ENCODE assay signal across 22 cellular contexts in the genomic region with DNA sequence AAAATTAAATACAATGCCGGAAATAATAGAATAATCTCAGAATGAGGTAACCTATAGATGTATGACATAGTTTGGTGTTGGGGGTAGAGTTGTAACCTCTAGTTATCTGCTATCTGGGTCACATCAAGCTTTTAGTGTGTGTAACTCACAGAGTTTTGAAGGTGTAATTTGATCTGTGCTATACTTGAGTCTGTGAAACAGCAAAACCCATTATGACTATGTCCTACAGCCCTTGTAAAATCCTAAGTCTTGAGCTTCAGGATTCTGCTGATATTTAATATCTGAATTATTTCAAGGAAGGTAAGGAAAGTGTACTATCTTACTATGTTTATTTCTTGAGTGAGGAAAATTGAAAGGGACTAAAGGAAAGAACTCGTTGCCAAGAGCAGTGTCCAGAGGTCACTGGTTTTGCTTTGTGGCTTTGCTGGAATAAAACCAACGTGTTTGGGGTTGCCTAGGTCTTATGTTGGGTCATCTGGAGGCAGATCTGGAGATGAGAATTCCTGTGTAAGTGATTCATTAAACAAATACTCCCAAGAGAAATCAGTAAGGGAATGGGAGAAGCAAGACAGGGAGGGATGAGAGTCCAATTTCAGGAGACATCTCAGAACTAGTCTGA.
DNase-seq lines count a peak whose midpoint lies in the region; ATAC-seq, FAIRE-seq and TF ChIP-seq lines count a peak whose summit lies in the region.
"Had no signal": no experiment of that assay in that cellular context is flagged by ENCODE, and none has a peak within 500 bp of the region (broad histone marks: within the 10 kb centered on the region; RNA-seq: fewer than 3 reads in every experiment).

No MANE protein-coding gene starts in this region.

- no peaks in the 10 kb centered on the region for H3K36me3 Mint-ChIP-seq in astrocyte (ENCODE audit: low read depth, unreplicated experiment)
- H3K36me3 Mint-ChIP-seq: activated naive CD4-positive, alpha-beta T cell treated with anti-CD3 and anti-CD28 coated beads, Interleukin-2, amount 10 ng/mL, durations not matched to agents 7 days and 5 days; CD4-positive, alpha-beta memory T cell had no signal

- no peak for TF ChIP-seq POLR2A in vagina (IDR thresholded peaks at IDR 0.05)

- H3K9ac ChIP-seq in astrocyte (ENCODE audit: low read length), result no peak overlapping the region

- H3K27ac ChIP-seq in astrocyte (ENCODE audit: low read depth, low read length) (no peak overlapping the region), vagina (no peak overlapping the region), upper lobe of right lung (no peak overlapping the region)
- H3K27ac ChIP-seq: body of pancreas, dorsolateral prefrontal cortex, hepatocyte had no signal

- H3K79me2 ChIP-seq in astrocyte (ENCODE audit: insufficient read depth, low read length), result no peaks in the 10 kb centered on the region
- H3K79me2 ChIP-seq: hepatocyte had no signal

- FAIRE-seq in astrocyte (lab: Jason Lieb, UNC), result peak; percentile 95

- H3K4me3 ChIP-seq in astrocyte (ENCODE audit: insufficient read depth, low read depth, low read length), result no peak overlapping the region
- no peak overlapping the region for H3K4me3 ChIP-seq in vagina
- no peak overlapping the region for H3K4me3 ChIP-seq in upper lobe of right lung
- H3K4me3 ChIP-seq: body of pancreas, dorsolateral prefrontal cortex, hepatocyte, uterus had no signal

- H3K27ac Mint-ChIP-seq in astrocyte (ENCODE audit: unreplicated experiment), result no peak overlapping the region
- H3K27ac Mint-ChIP-seq: activated naive CD4-positive, alpha-beta T cell treated with anti-CD3 and anti-CD28 coated beads, Interleukin-2, amount 10 ng/mL, durations not matched to agents 7 days and 5 days; stimulated activated naive CD8-positive, alpha-beta T cell treated with anti-CD3 and anti-CD28 coated beads, Interleukin-15, Interleukin-2, amounts not matched to agents 100 ng/mL and 50 ng/mL, for 24 hours had no signal

- in situ Hi-C loops in Caki2 (cut with HindIII; ENCODE audit: low pct_unique_long_range_greater_than_20kb, low sequenced_read_pairs), result no loop called here

- no peaks in the 10 kb centered on the region for H3K36me3 ChIP-seq in astrocyte (ENCODE audit: insufficient read depth, low read length)
- no peaks in the 10 kb centered on the region for H3K36me3 ChIP-seq in vagina
- no peaks in the 10 kb centered on the region for H3K36me3 ChIP-seq in upper lobe of right lung
- H3K36me3 ChIP-seq: uterus had no signal

- no peaks in the 10 kb centered on the region for H3K27me3 ChIP-seq in astrocyte (ENCODE audit: insufficient read depth, low read length)
- no peaks in the 10 kb centered on the region for H3K27me3 ChIP-seq in vagina
- H3K27me3 ChIP-seq in upper lobe of right lung, result no peaks in the 10 kb centered on the region
- H3K27me3 ChIP-seq: body of pancreas, hepatocyte, uterus had no signal

- H2AFZ ChIP-seq in astrocyte (ENCODE audit: low read depth, low read length), result no peak overlapping the region
- H2AFZ ChIP-seq: hepatocyte had no signal

- ATAC-seq in upper lobe of right lung, result no peak
- ATAC-seq: body of pancreas, esophagus mucosa had no signal

- DNase-seq in Caki2 (ENCODE audit: low read depth), result peak; percentile 50
- peak; percentile 74 for DNase-seq in HT1080 (ENCODE audit: low read depth)
- peak; percentile 57 for DNase-seq in astrocyte (ENCODE audit: low read depth)
- peak; percentile 3 for DNase-seq in hepatic stellate cell (ENCODE audit: low spot score)
- DNase-seq in NCI-H526 treated with DMSO at 0.1 percent for 48 hours (lab: John Stamatoyannopoulos, UW), result no peak
- no peak for DNase-seq in DMS153 (lab: John Stamatoyannopoulos, UW)
- no peak for DNase-seq in vagina (ENCODE audit: extremely low spot score in 2 of 2)
- DNase-seq in upper lobe of right lung, result no peak
- DNase-seq: activated CD4-positive, alpha-beta T cell treated with anti-CD3 and anti-CD28 coated beads, Interleukin-2, amount 50 U/mL, for 4 hours; activated naive CD4-positive, alpha-beta T cell treated with anti-CD3 and anti-CD28 coated beads, Interleukin-2, amount 10 ng/mL, durations not matched to agents 7 days and 5 days; activated T-cell treated with anti-CD3 and anti-CD28 coated beads, Interleukin-2, amount 50 U/mL, for 1 hour; body of pancreas; CD4-positive, alpha-beta memory T cell; dorsolateral prefrontal cortex; KBM-7; NCI-H1092 treated with DMSO at 0.1 percent for 48 hours; NCI-H774; retina; uterus had no signal

- H3K4me1 Mint-ChIP-seq in astrocyte (ENCODE audit: low read depth, unreplicated experiment), result peaks cover 17% of the 10 kb centered on the region
- H3K4me1 Mint-ChIP-seq: activated naive CD4-positive, alpha-beta T cell treated with anti-CD3 and anti-CD28 coated beads, Interleukin-2, amount 10 ng/mL, durations not matched to agents 7 days and 5 days; CD4-positive, alpha-beta memory T cell had no signal

- peak overlapping the region; percentile 37 for H3K4me3 Mint-ChIP-seq in astrocyte (ENCODE audit: unreplicated experiment)
- H3K4me3 Mint-ChIP-seq: activated naive CD4-positive, alpha-beta T cell treated with anti-CD3 and anti-CD28 coated beads, Interleukin-2, amount 10 ng/mL, durations not matched to agents 7 days and 5 days; CD4-positive, alpha-beta memory T cell; stimulated activated naive CD8-positive, alpha-beta T cell treated with anti-CD3 and anti-CD28 coated beads, Interleukin-15, Interleukin-2, amounts not matched to agents 100 ng/mL and 50 ng/mL, for 24 hours had no signal

- no peaks in the 10 kb centered on the region for H3K9me3 ChIP-seq in astrocyte (ENCODE audit: insufficient read depth, low read depth, low read length)
- H3K9me3 ChIP-seq in vagina, result no peaks in the 10 kb centered on the region
- no peaks in the 10 kb centered on the region for H3K9me3 ChIP-seq in upper lobe of right lung
- H3K9me3 ChIP-seq: body of pancreas, uterus had no signal

- TF ChIP-seq CTCF in astrocyte (IDR thresholded peaks at IDR 0.05; ENCODE audit: insufficient read depth, low read depth, low read length), result no peak
- TF ChIP-seq CTCF in vagina (IDR thresholded peaks at IDR 0.05), result no peak
- TF ChIP-seq CTCF in upper lobe of right lung (IDR thresholded peaks at IDR 0.05), result no peak

- no peaks in the 10 kb centered on the region for H3K27me3 Mint-ChIP-seq in astrocyte (ENCODE audit: low read depth, unreplicated experiment)
- H3K27me3 Mint-ChIP-seq: activated naive CD4-positive, alpha-beta T cell treated with anti-CD3 and anti-CD28 coated beads, Interleukin-2, amount 10 ng/mL, durations not matched to agents 7 days and 5 days; CD4-positive, alpha-beta memory T cell; stimulated activated naive CD8-positive, alpha-beta T cell treated with anti-CD3 and anti-CD28 coated beads, Interleukin-15, Interleukin-2, amounts not matched to agents 100 ng/mL and 50 ng/mL, for 24 hours had no signal

- H4K20me1 ChIP-seq in astrocyte (ENCODE audit: insufficient read depth, low read length), result no peaks in the 10 kb centered on the region

- H3K9me3 Mint-ChIP-seq in astrocyte (ENCODE audit: unreplicated experiment), result no peaks in the 10 kb centered on the region
- H3K9me3 Mint-ChIP-seq: activated naive CD4-positive, alpha-beta T cell treated with anti-CD3 and anti-CD28 coated beads, Interleukin-2, amount 10 ng/mL, durations not matched to agents 7 days and 5 days; stimulated activated naive CD8-positive, alpha-beta T cell treated with anti-CD3 and anti-CD28 coated beads, Interleukin-15, Interleukin-2, amounts not matched to agents 100 ng/mL and 50 ng/mL, for 24 hours had no signal

- H3K4me1 ChIP-seq in astrocyte (ENCODE audit: insufficient read depth, low read length) (peaks cover 7% of the 10 kb centered on the region), vagina (no peaks in the 10 kb centered on the region), upper lobe of right lung (no peaks in the 10 kb centered on the region)
- H3K4me1 ChIP-seq: body of pancreas, uterus had no signal

- peak overlapping the region; percentile 19 for H3K4me2 ChIP-seq in astrocyte (ENCODE audit: low read length)
- H3K4me2 ChIP-seq: hepatocyte had no signal

- intact Hi-C loops in vagina (cut with DNase I), result no loop called here
- intact Hi-C loops in upper lobe of right lung (cut with DNase I), result no loop called here

Comparison
In these comparisons a context has a peak if more than half of its experiments do, and no peak if none do; other contexts are left out.
1. DNase-seq: peak in Caki2 (single experiment), HT1080 (single experiment), astrocyte (single experiment) and hepatic stellate cell (single experiment); none in NCI-H526 treated with DMSO at 0.1 percent for 48 hours (single experiment), DMS153 (single experiment), vagina (0 of 2) and upper lobe of right lung (single experiment).